Comparison of ENCODE assay signal across 15 cellular contexts in the genomic region with DNA sequence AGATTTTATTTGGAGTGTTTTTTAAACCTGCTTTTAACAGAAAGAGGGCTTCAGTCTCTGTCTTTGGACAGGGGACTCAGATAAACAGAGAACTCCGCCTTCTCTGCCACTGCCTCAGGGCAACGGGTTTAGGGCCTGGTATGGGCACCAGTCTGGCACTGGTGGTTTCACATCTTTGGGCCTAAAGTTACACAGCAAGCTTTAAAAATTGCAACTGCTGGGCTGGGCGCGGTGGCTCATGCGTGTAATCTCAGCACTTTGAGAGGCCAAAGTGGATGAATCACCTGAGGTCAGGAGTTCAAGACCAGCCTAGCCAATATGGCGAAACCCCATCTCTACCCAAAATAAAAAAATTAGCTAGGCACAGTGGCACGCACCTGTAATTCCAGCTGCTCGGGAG. TPM values are rescaled to one million over a fixed set of nuclear protein-coding genes. Genes with fewer than 3 reads are reported as not detected.
DNase-seq lines count a peak whose midpoint lies in the region; ATAC-seq and TF ChIP-seq lines count a peak whose summit lies in the region.
"Had no signal": no experiment of that assay in that cellular context is flagged by ENCODE, and none has a peak within 500 bp of the region (broad histone marks: within the 10 kb centered on the region; RNA-seq: fewer than 3 reads in every experiment).

No MANE protein-coding gene starts in this region.

- no peaks in the 10 kb centered on the region for H3K4me1 Mint-ChIP-seq in activated CD8-positive, alpha-beta memory T cell treated with anti-CD3 and anti-CD28 coated beads, Interleukin-2, amount 10 ng/mL, durations not matched to agents 7 days and 5 days
- H3K4me1 Mint-ChIP-seq: B cell had no signal

- peaks cover 25% of the 10 kb centered on the region for H3K27me3 Mint-ChIP-seq in activated CD8-positive, alpha-beta memory T cell treated with anti-CD3 and anti-CD28 coated beads, Interleukin-2, amount 10 ng/mL, durations not matched to agents 7 days and 5 days

- peak; percentile 1 for DNase-seq in 8988T
- DNase-seq in ELR (ENCODE audit: low read depth) = peak; percentile 26
- peak; percentile 25 for DNase-seq in RPMI7951 (ENCODE audit: low read depth)
- peak; percentile 3 for DNase-seq in kidney glomerular epithelial cell (lab: John Stamatoyannopoulos, UW)
- no peak for DNase-seq in activated CD8-positive, alpha-beta memory T cell treated with anti-CD3 and anti-CD28 coated beads, Interleukin-2, amount 10 ng/mL, durations not matched to agents 7 days and 5 days
- no peak for DNase-seq in NCI-H510A treated with DMSO at 0.1 percent for 48 hours (lab: John Stamatoyannopoulos, UW)
- DNase-seq in KBM-7 = no peak
- DNase-seq in GM13976 (ENCODE audit: low spot score) = no peak
- DNase-seq: CD8-positive, alpha-beta T cell; NCI-H1105 treated with DMSO at 0.1 percent for 48 hours; NCI-H187; NCI-H82; SHP77 had no signal

- ATAC-seq in activated CD8-positive, alpha-beta memory T cell treated with anti-CD3 and anti-CD28 coated beads, Interleukin-2, amount 10 ng/mL, durations not matched to agents 7 days and 5 days = no peak
- ATAC-seq: CD8-positive, alpha-beta T cell; Panc1 had no signal

- no peak overlapping the region for H3K27ac Mint-ChIP-seq in activated CD8-positive, alpha-beta memory T cell treated with anti-CD3 and anti-CD28 coated beads, Interleukin-2, amount 10 ng/mL, durations not matched to agents 7 days and 5 days
- H3K27ac Mint-ChIP-seq: B cell; CD8-positive, alpha-beta T cell had no signal

- H3K36me3 Mint-ChIP-seq in activated CD8-positive, alpha-beta memory T cell treated with anti-CD3 and anti-CD28 coated beads, Interleukin-2, amount 10 ng/mL, durations not matched to agents 7 days and 5 days = no peaks in the 10 kb centered on the region
- H3K36me3 Mint-ChIP-seq: CD8-positive, alpha-beta T cell had no signal

- TF ChIP-seq CTCF in GM13976 (IDR thresholded peaks at IDR 0.05; ENCODE audit: borderline replicate concordance, control extremely low read depth, extremely low read depth, insufficient read depth, missing control alignments) = no peak

- in situ Hi-C loops in KBM-7 (cut with MboI; ENCODE audit: low pct_unique_long_range_greater_than_20kb, low sequenced_read_pairs) (no loop called here), GM13976 (cut with MboI; ENCODE audit: low sequenced_read_pairs, unreplicated experiment) (no loop called here)

- H3K9me3 Mint-ChIP-seq in activated CD8-positive, alpha-beta memory T cell treated with anti-CD3 and anti-CD28 coated beads, Interleukin-2, amount 10 ng/mL, durations not matched to agents 7 days and 5 days (ENCODE audit: low read depth) = no peaks in the 10 kb centered on the region
- H3K9me3 Mint-ChIP-seq: CD8-positive, alpha-beta T cell had no signal

- CTCF ChIA-PET in activated CD8-positive, alpha-beta memory T cell treated with anti-CD3 and anti-CD28 coated beads, Interleukin-2, amount 10 ng/mL, durations not matched to agents 7 days and 5 days (lab: Charles Lee) = no interaction called here

- H3K4me3 Mint-ChIP-seq in activated CD8-positive, alpha-beta memory T cell treated with anti-CD3 and anti-CD28 coated beads, Interleukin-2, amount 10 ng/mL, durations not matched to agents 7 days and 5 days = no peak overlapping the region
- H3K4me3 Mint-ChIP-seq: B cell; CD8-positive, alpha-beta T cell had no signal

RNA-seq across cellular contexts. Expression of gene NAT8L, which starts 10.3 kb away (rescaled TPM):
- 0.10 TPM in 1 of 2 replicates, not detected in the other for total RNA-seq in RPMI7951 (2014; rRNA removed; shearing (Covaris generic))
- total RNA-seq in activated CD8-positive, alpha-beta memory T cell treated with anti-CD3 and anti-CD28 coated beads, Interleukin-2, amount 10 ng/mL, durations not matched to agents 7 days and 5 days = under 1 TPM; 0.09 to 0.40 TPM

RNA-seq across cellular contexts. Expression of gene NELFA, which starts 40.1 kb away (rescaled TPM):
- 12.3 and 12.5 TPM in 2 replicates for total RNA-seq in RPMI7951 (2014; rRNA removed; shearing (Covaris generic))
- 10 to 100 TPM; 40.1 to 42.6 TPM for total RNA-seq in activated CD8-positive, alpha-beta memory T cell treated with anti-CD3 and anti-CD28 coated beads, Interleukin-2, amount 10 ng/mL, durations not matched to agents 7 days and 5 days

Comparison
In these comparisons a context has a peak if more than half of its experiments do, and no peak if none do; other contexts are left out.
1. DNase-seq: peak in 8988T (single experiment), ELR (single experiment), RPMI7951 (single experiment) and kidney glomerular epithelial cell (single experiment); none in activated CD8-positive, alpha-beta memory T cell treated with anti-CD3 and anti-CD28 coated beads, Interleukin-2, amount 10 ng/mL, durations not matched to agents 7 days and 5 days (single experiment), NCI-H510A treated with DMSO at 0.1 percent for 48 hours (single experiment), KBM-7 (single experiment) and GM13976 (single experiment).